ENCODE assay signal across 18 cellular contexts in the genomic region with DNA sequence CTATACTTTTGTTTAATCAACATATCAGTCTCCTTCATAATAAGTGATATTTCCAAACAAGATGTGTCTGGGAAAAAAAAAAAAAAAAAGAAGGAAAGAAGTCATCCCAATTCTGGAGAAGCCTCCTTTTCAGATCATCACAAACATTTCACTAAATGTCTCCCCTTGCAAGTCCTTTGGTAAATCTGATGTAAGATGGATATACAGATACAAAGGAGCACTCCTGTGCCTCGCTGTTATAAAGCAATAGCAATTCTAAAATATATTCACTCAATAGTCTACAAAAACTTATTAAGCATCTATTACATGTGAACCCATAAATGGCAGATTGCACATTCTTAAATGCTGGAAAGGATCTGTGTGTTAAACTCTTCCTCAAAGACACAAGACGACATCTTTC. TPM values are rescaled to one million over a fixed set of nuclear protein-coding genes. Genes with fewer than 3 reads are reported as not detected.
DNase-seq lines count a peak whose midpoint lies in the region; ATAC-seq and TF ChIP-seq lines count a peak whose summit lies in the region.
"Had no signal": no experiment of that assay in that cellular context is flagged by ENCODE, and none has a peak within 500 bp of the region (broad histone marks: within the 10 kb centered on the region; RNA-seq: fewer than 3 reads in every experiment).

No MANE protein-coding gene starts in this region.

- H3K27me3 ChIP-seq in CD4-positive, alpha-beta T cell (ENCODE audit: control insufficient read depth, insufficient read depth, low read length): no peaks in the 10 kb centered on the region
- no peaks in the 10 kb centered on the region for H3K27me3 ChIP-seq in upper lobe of left lung
- H3K27me3 ChIP-seq: BE2C; BLaER1 treated with 17β-estradiol and CSF1 and Interleukin-3, amounts not matched to agents 10 nM and 100 nM had no signal

- TF ChIP-seq EP300 in upper lobe of left lung (IDR thresholded peaks at IDR 0.05): no peak

- H3K4me3 Mint-ChIP-seq in activated CD8-positive, alpha-beta memory T cell treated with anti-CD3 and anti-CD28 coated beads, Interleukin-2, amount 10 ng/mL, durations not matched to agents 7 days and 5 days: no peak overlapping the region
- H3K4me3 Mint-ChIP-seq in CD4-positive, alpha-beta T cell: no peak overlapping the region
- H3K4me3 Mint-ChIP-seq: CD8-positive, alpha-beta T cell had no signal

- no peaks in the 10 kb centered on the region for H3K9me3 ChIP-seq in CD4-positive, alpha-beta T cell (ENCODE audit: control insufficient read depth, low read length)
- no peaks in the 10 kb centered on the region for H3K9me3 ChIP-seq in SK-N-MC (ENCODE audit: low read depth, low read length)
- H3K9me3 ChIP-seq in upper lobe of left lung: no peaks in the 10 kb centered on the region
- H3K9me3 ChIP-seq: A549; BE2C; BLaER1 treated with 17β-estradiol and CSF1 and Interleukin-3, amounts not matched to agents 10 nM and 100 nM; Caco-2; HAP-1 had no signal

- H3K4me1 Mint-ChIP-seq in activated CD8-positive, alpha-beta memory T cell treated with anti-CD3 and anti-CD28 coated beads, Interleukin-2, amount 10 ng/mL, durations not matched to agents 7 days and 5 days: peaks cover 58% of the 10 kb centered on the region
- peaks cover 76% of the 10 kb centered on the region for H3K4me1 Mint-ChIP-seq in CD4-positive, alpha-beta T cell (ENCODE audit: low read depth)

- H3K36me3 ChIP-seq in SK-N-MC (ENCODE audit: insufficient read depth, low read length) (peaks cover 40% of the 10 kb centered on the region), upper lobe of left lung (peaks cover 0 to 36% (median 6%) of the 10 kb centered on the region in 4 donors)

- peak overlapping the region; percentile 24 for H3K27ac Mint-ChIP-seq in activated CD8-positive, alpha-beta memory T cell treated with anti-CD3 and anti-CD28 coated beads, Interleukin-2, amount 10 ng/mL, durations not matched to agents 7 days and 5 days
- peak overlapping the region; percentile 8 for H3K27ac Mint-ChIP-seq in CD4-positive, alpha-beta T cell
- H3K27ac Mint-ChIP-seq: CD8-positive, alpha-beta T cell had no signal

- peaks cover 32% of the 10 kb centered on the region for H3K36me3 Mint-ChIP-seq in activated CD8-positive, alpha-beta memory T cell treated with anti-CD3 and anti-CD28 coated beads, Interleukin-2, amount 10 ng/mL, durations not matched to agents 7 days and 5 days
- H3K36me3 Mint-ChIP-seq in CD4-positive, alpha-beta T cell (ENCODE audit: low read depth): peaks cover 70% of the 10 kb centered on the region

- 93 to 95% methylated on average over 2 of the region's 2 CpGs for WGBS in upper lobe of left lung, 2 donors

- H3K27me3 Mint-ChIP-seq in activated CD8-positive, alpha-beta memory T cell treated with anti-CD3 and anti-CD28 coated beads, Interleukin-2, amount 10 ng/mL, durations not matched to agents 7 days and 5 days: no peaks in the 10 kb centered on the region
- H3K27me3 Mint-ChIP-seq in CD4-positive, alpha-beta T cell: no peaks in the 10 kb centered on the region

- TF ChIP-seq CTCF in CD4-positive, alpha-beta T cell (IDR thresholded peaks at IDR 0.05): no peak
- TF ChIP-seq CTCF in upper lobe of left lung (IDR thresholded peaks at IDR 0.05): no peak

- CTCF ChIA-PET in activated CD8-positive, alpha-beta memory T cell treated with anti-CD3 and anti-CD28 coated beads, Interleukin-2, amount 10 ng/mL, durations not matched to agents 7 days and 5 days (lab: Charles Lee): no interaction called here
- CTCF ChIA-PET in CD4-positive, alpha-beta T cell (lab: Charles Lee): no interaction called here

- peaks cover 20 to 29% (median 26%) of the 10 kb centered on the region in 4 donors for H3K4me1 ChIP-seq in upper lobe of left lung
- H3K4me1 ChIP-seq: BE2C, Caco-2 had no signal

- POLR2A ChIA-PET in CD4-positive, alpha-beta T cell (lab: Charles Lee): no interaction called here

- DNase-seq in activated CD8-positive, alpha-beta memory T cell treated with anti-CD3 and anti-CD28 coated beads, Interleukin-2, amount 10 ng/mL, durations not matched to agents 7 days and 5 days: no peak
- no peak for DNase-seq in activated CD8-positive, alpha-beta memory T cell treated with anti-CD3 and anti-CD28 coated beads, Interleukin-2, amount 50 U/mL, for 4 hours
- DNase-seq in CD4-positive, alpha-beta T cell: no peak
- no peak for DNase-seq in SK-N-MC (ENCODE audit: low read depth, low spot score)
- no peak for DNase-seq in upper lobe of left lung
- DNase-seq in NCI-H146 treated with DMSO at 0.1 percent for 48 hours (lab: John Stamatoyannopoulos, UW; ENCODE audit: unreplicated experiment): no peak
- DNase-seq: 8988T; ACHN; AML-193; BE2C; Caco-2; CD8-positive, alpha-beta T cell; DMS153; DND-41; GOT3 had no signal

- intact Hi-C loops in CD4-positive, alpha-beta T cell (cut with DNase I, micrococcal nuclease): no loop called here

- ATAC-seq in activated CD8-positive, alpha-beta memory T cell treated with anti-CD3 and anti-CD28 coated beads, Interleukin-2, amount 10 ng/mL, durations not matched to agents 7 days and 5 days: no peak
- no peak for ATAC-seq in CD4-positive, alpha-beta T cell (ENCODE audit: poor library complexity)
- ATAC-seq in upper lobe of left lung (ENCODE audit: low FRiP score in 2 of 2): no peak
- ATAC-seq: A549; CD8-positive, alpha-beta T cell had no signal

- H3K4me3 ChIP-seq in SK-N-MC (no peak overlapping the region), upper lobe of left lung (no peak overlapping the region)
- H3K4me3 ChIP-seq: A549; BLaER1 treated with 17β-estradiol and CSF1 and Interleukin-3, amounts not matched to agents 10 nM and 100 nM; HAP-1 had no signal

- no peak overlapping the region for H3K9ac ChIP-seq in SK-N-MC (ENCODE audit: insufficient read length)
- H3K9ac ChIP-seq: BLaER1 treated with 17β-estradiol and CSF1 and Interleukin-3, amounts not matched to agents 10 nM and 100 nM had no signal

- TF ChIP-seq POLR2A in upper lobe of left lung (IDR thresholded peaks at IDR 0.05): no peak

- H3K9me3 Mint-ChIP-seq in activated CD8-positive, alpha-beta memory T cell treated with anti-CD3 and anti-CD28 coated beads, Interleukin-2, amount 10 ng/mL, durations not matched to agents 7 days and 5 days (ENCODE audit: low read depth): no peaks in the 10 kb centered on the region
- no peaks in the 10 kb centered on the region for H3K9me3 Mint-ChIP-seq in CD4-positive, alpha-beta T cell
- H3K9me3 Mint-ChIP-seq: CD8-positive, alpha-beta T cell had no signal

- H3K27ac ChIP-seq in CD4-positive, alpha-beta T cell (ENCODE audit: low read depth, low read length): no peak overlapping the region
- H3K27ac ChIP-seq in SK-N-MC (0 out of 2 replicates have a peak overlapping the region, but pooled peaks have one; percentile 50), upper lobe of left lung (no peak overlapping the region)
- H3K27ac ChIP-seq: A549; BLaER1 treated with 17β-estradiol and CSF1 and Interleukin-3, amounts not matched to agents 10 nM and 100 nM had no signal

RNA-seq across cellular contexts. Expression of a gene that starts 17.4 kb away (rescaled TPM):
- 10 to 100 TPM; 56.2 to 66.8 TPM for total RNA-seq in activated CD8-positive, alpha-beta memory T cell treated with anti-CD3 and anti-CD28 coated beads, Interleukin-2, amount 10 ng/mL, durations not matched to agents 7 days and 5 days
- 10 to 100 TPM; 61.4 to 65.8 TPM for total RNA-seq in CD4-positive, alpha-beta T cell
- 10 to 100 TPM; 69.1 to 97.7 (median 73.5) TPM for total RNA-seq in upper lobe of left lung

RNA-seq across cellular contexts. Expression of a gene that starts 48.5 kb away (rescaled TPM):
- total RNA-seq in activated CD8-positive, alpha-beta memory T cell treated with anti-CD3 and anti-CD28 coated beads, Interleukin-2, amount 10 ng/mL, durations not matched to agents 7 days and 5 days: 10 to 100 TPM; 40.5 to 52.7 TPM
- 100 to 1,000 TPM; 116 to 126 TPM for total RNA-seq in CD4-positive, alpha-beta T cell
- 10 to 100 TPM; 26.7 to 43.0 (median 31.0) TPM for total RNA-seq in upper lobe of left lung
